In genomic region chr2:19474128-19474527, GRCh38 we compare ENCODE assay signal across 9 cellular contexts.
DNase-seq lines count a peak whose midpoint lies in the region; ATAC-seq and TF ChIP-seq lines count a peak whose summit lies in the region.
"Had no signal": no experiment of that assay in that cellular context is flagged by ENCODE, and none has a peak within 500 bp of the region (broad histone marks: within the 10 kb centered on the region; RNA-seq: fewer than 3 reads in every experiment).

No MANE protein-coding gene starts in this region.

- peak overlapping the region; percentile 22 to 66 for H3K4me3 Mint-ChIP-seq in stimulated activated naive CD8-positive, alpha-beta T cell treated with anti-CD3 and anti-CD28 coated beads, Interleukin-15, amount 100 ng/mL, for 72 hours

- H3K27me3 Mint-ChIP-seq in stimulated activated naive CD8-positive, alpha-beta T cell treated with anti-CD3 and anti-CD28 coated beads, Interleukin-15, amount 100 ng/mL, for 72 hours = peaks cover 91% of the 10 kb centered on the region

- peak; percentile 72 for ATAC-seq in GM19324 (IDR thresholded peaks at IDR 0.05; ENCODE audit: low FRiP score, unreplicated experiment)
- peak; percentile 96 for ATAC-seq in HG03135 (IDR thresholded peaks at IDR 0.05; ENCODE audit: unreplicated experiment)
- ATAC-seq in stimulated activated naive CD8-positive, alpha-beta T cell treated with anti-CD3 and anti-CD28 coated beads, Interleukin-15, amount 100 ng/mL, for 72 hours = peak; percentile 99

- no peak for TF ChIP-seq CTCF in epithelial cell of esophagus (IDR thresholded peaks at IDR 0.05; ENCODE audit: insufficient read depth, low read depth, low read length, missing control alignments)

- peaks cover 14% of the 10 kb centered on the region for H3K4me1 Mint-ChIP-seq in stimulated activated naive CD8-positive, alpha-beta T cell treated with anti-CD3 and anti-CD28 coated beads, Interleukin-15, amount 100 ng/mL, for 72 hours

- H3K27ac Mint-ChIP-seq in stimulated activated naive CD8-positive, alpha-beta T cell treated with anti-CD3 and anti-CD28 coated beads, Interleukin-15, amount 100 ng/mL, for 72 hours = peak overlapping the region; percentile 28 to 66

- H3K9me3 Mint-ChIP-seq in stimulated activated naive CD8-positive, alpha-beta T cell treated with anti-CD3 and anti-CD28 coated beads, Interleukin-15, amount 100 ng/mL, for 72 hours = peaks cover 5 to 9% of the 10 kb centered on the region in 2 donors

- DNase-seq in AG20443 (ENCODE audit: low spot score) (peak; percentile 62), T-helper 1 cell (peak in 4 of 5 donors; percentile 20 to 84 (median 38)), epithelial cell of esophagus (ENCODE audit: low read depth) (peak; percentile 51), NCI-H2171 (lab: John Stamatoyannopoulos, UW) (no peak), ecto neural progenitor cell (ENCODE audit: low spot score) (no peak)
- DNase-seq in stimulated activated naive CD8-positive, alpha-beta T cell treated with anti-CD3 and anti-CD28 coated beads, Interleukin-15, amount 100 ng/mL, for 72 hours = peak; percentile 23 to 68
- DNase-seq: psoas muscle had no signal

- no peak overlapping the region for H3K4me3 ChIP-seq in epithelial cell of esophagus (ENCODE audit: low read length)
- H3K4me3 ChIP-seq: psoas muscle had no signal

Comparison
In these comparisons a context has a peak if more than half of its experiments do, and no peak if none do; other contexts are left out.
1. DNase-seq: peak in AG20443 (single experiment), T-helper 1 cell (4 of 5), epithelial cell of esophagus (single experiment) and stimulated activated naive CD8-positive, alpha-beta T cell treated with anti-CD3 and anti-CD28 coated beads, Interleukin-15, amount 100 ng/mL, for 72 hours (2 of 2); none in NCI-H2171 (single experiment) and ecto neural progenitor cell (single experiment).
2. Peak in every context shown above with its lines, with median percentiles within 50 percentile points of each other: ATAC-seq.